Comparison of ENCODE assay signal across 23 cellular contexts in the genomic region with DNA sequence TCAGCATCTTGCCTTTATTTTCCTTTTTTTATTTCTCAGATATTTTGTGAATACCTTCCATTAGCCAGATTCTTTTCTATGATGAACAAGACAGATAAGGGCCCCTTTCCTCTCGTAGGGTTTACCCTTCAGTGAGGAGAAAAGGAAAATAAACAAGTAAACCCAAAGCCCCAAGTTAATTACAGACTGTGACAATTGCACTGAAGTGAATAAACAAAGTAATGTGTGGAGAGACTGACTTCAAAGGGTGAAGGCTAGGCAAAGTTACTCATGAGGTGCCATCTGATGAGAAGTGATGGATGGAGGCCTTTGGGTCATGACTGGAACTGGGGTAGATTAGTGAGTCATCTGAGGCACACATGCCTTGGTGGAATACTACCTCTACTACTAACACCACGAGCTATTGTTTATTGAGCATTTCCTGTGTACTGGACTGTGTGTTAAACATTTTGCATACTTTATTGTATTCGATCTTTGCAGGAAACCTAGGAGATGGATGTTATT.
"Had no signal": no experiment of that assay in that cellular context is flagged by ENCODE, and none has a peak within 500 bp of the region (broad histone marks: within the 10 kb centered on the region; RNA-seq: fewer than 3 reads in every experiment).

No MANE protein-coding gene starts in this region.

- H3K36me3 ChIP-seq: gastroesophageal sphincter had no signal

- H3K27me3 ChIP-seq: gastroesophageal sphincter, testis had no signal

- H3K36me3 Mint-ChIP-seq: type B pancreatic cell had no signal

- H3K27ac Mint-ChIP-seq: activated CD8-positive, alpha-beta T cell treated with anti-CD3 and anti-CD28 coated beads, Interleukin-2, amount 10 ng/mL, durations not matched to agents 7 days and 5 days; activated naive CD8-positive, alpha-beta T cell treated with anti-CD3 and anti-CD28 coated beads, Interleukin-2, amount 50 U/mL, for 24 hours; activated T-helper 1 cell treated with anti-CD3 and anti-CD28 coated beads, Interleukin-12 subunit alpha, Interleukin-12 subunit beta, Interleukin-2, Interleukin-4 antibody, amounts not matched to agents 30 ng/mL and 10 ng/mL and 1 ng/mL, durations not matched to agents 14 hours and 24 hours and 36 hours; type B pancreatic cell had no signal

- DNase-seq: activated CD4-positive, alpha-beta T cell treated with anti-CD3 and anti-CD28 coated beads for 1 hour; activated CD4-positive, alpha-beta T cell treated with anti-CD3 and anti-CD28 coated beads, Interleukin-2, amount 50 U/mL, for 1 hour; activated CD8-positive, alpha-beta T cell treated with anti-CD3 and anti-CD28 coated beads, Interleukin-2, amount 10 ng/mL, durations not matched to agents 7 days and 5 days; activated gamma-delta T cell; activated naive CD4-positive, alpha-beta T cell treated with anti-CD3 and anti-CD28 coated beads, Interleukin-2, amount 50 U/mL, for 16 hours; activated naive CD8-positive, alpha-beta T cell treated with anti-CD3 and anti-CD28 coated beads, Interleukin-2, amount 50 U/mL, for 24 hours; aorta; central memory CD4-positive, alpha-beta T cell; dermis blood vessel endothelial cell; effector CD8-positive, alpha-beta T cell; head of caudate nucleus; hypothalamus; left colon; mesenchymal stem cell; posterior cingulate gyrus; stimulated activated CD4-positive, alpha-beta T cell treated with anti-CD3 and anti-CD28 coated beads, Interleukin-2, amount 100 ng/mL, for 48 hours; stimulated activated naive CD4-positive, alpha-beta T cell; T-helper 9 cell; testis had no signal

- H3K4me1 Mint-ChIP-seq: activated naive CD8-positive, alpha-beta T cell treated with anti-CD3 and anti-CD28 coated beads, Interleukin-2, amount 50 U/mL, for 24 hours; neural crest cell had no signal

- H3K9me3 ChIP-seq: gastroesophageal sphincter, testis had no signal

- H3K9me3 Mint-ChIP-seq: activated naive CD8-positive, alpha-beta T cell treated with anti-CD3 and anti-CD28 coated beads, Interleukin-2, amount 50 U/mL, for 24 hours; activated T-helper 1 cell treated with anti-CD3 and anti-CD28 coated beads, Interleukin-12 subunit alpha, Interleukin-12 subunit beta, Interleukin-2, Interleukin-4 antibody, amounts not matched to agents 30 ng/mL and 10 ng/mL and 1 ng/mL, durations not matched to agents 14 hours and 24 hours and 36 hours had no signal

- H3K4me1 ChIP-seq: testis had no signal

- H3K27me3 Mint-ChIP-seq: activated naive CD8-positive, alpha-beta T cell treated with anti-CD3 and anti-CD28 coated beads, Interleukin-2, amount 50 U/mL, for 24 hours had no signal

- H3K4me3 Mint-ChIP-seq: activated CD8-positive, alpha-beta T cell treated with anti-CD3 and anti-CD28 coated beads, Interleukin-2, amount 10 ng/mL, durations not matched to agents 7 days and 5 days; activated naive CD8-positive, alpha-beta T cell treated with anti-CD3 and anti-CD28 coated beads, Interleukin-2, amount 50 U/mL, for 24 hours; activated T-helper 1 cell treated with anti-CD3 and anti-CD28 coated beads, Interleukin-12 subunit alpha, Interleukin-12 subunit beta, Interleukin-2, Interleukin-4 antibody, amounts not matched to agents 30 ng/mL and 10 ng/mL and 1 ng/mL, durations not matched to agents 14 hours and 24 hours and 36 hours; neural crest cell; type B pancreatic cell had no signal

- H3K4me3 ChIP-seq: gastroesophageal sphincter, testis had no signal

- H3K27ac ChIP-seq: gastroesophageal sphincter, testis had no signal
